ENCODE assay signal across 23 cellular contexts in genomic region chr1:86581250-86581649, GRCh38. TPM values are rescaled to one million over a fixed set of nuclear protein-coding genes. Genes with fewer than 3 reads are reported as not detected.
A peak's percentile ranks its signal among the peaks of the same experiment; 100 is the strongest.
DNase-seq lines count a peak whose midpoint lies in the region; FAIRE-seq lines count a peak whose summit lies in the region.
"Had no signal": no experiment of that assay in that cellular context is flagged by ENCODE, and none has a peak within 500 bp of the region (broad histone marks: within the 10 kb centered on the region; RNA-seq: fewer than 3 reads in every experiment).

No MANE protein-coding gene starts in this region.

- H3K4me2 ChIP-seq in mesendoderm (ENCODE audit: low read length) = no peak overlapping the region
- H3K4me2 ChIP-seq: A549 had no signal

- H3K56ac ChIP-seq in mesendoderm (ENCODE audit: low read length) = no peak overlapping the region

- H3K4ac ChIP-seq in mesendoderm (ENCODE audit: low read depth, low read length) = no peak overlapping the region

- no peaks in the 10 kb centered on the region for H3K36me3 ChIP-seq in mesendoderm (ENCODE audit: control insufficient read depth, insufficient read depth, low read length)
- no peaks in the 10 kb centered on the region for H3K36me3 ChIP-seq in small intestine (ENCODE audit: control insufficient read depth in 2 of 2, insufficient read depth in 2 of 2, low read length in 2 of 2)
- H3K36me3 ChIP-seq: BE2C; BLaER1 treated with 17β-estradiol and CSF1 and Interleukin-3, amounts not matched to agents 10 nM and 100 nM; HAP-1 had no signal

- H3K9ac ChIP-seq in mesendoderm (ENCODE audit: low read length) = no peak overlapping the region
- H3K9ac ChIP-seq: BLaER1 treated with 17β-estradiol and CSF1 and Interleukin-3, amounts not matched to agents 10 nM and 100 nM had no signal

- no peaks in the 10 kb centered on the region for H3K9me3 ChIP-seq in small intestine (ENCODE audit: control insufficient read depth, low read depth)
- H3K9me3 ChIP-seq: A549; BE2C; BLaER1 treated with 17β-estradiol and CSF1 and Interleukin-3, amounts not matched to agents 10 nM and 100 nM; HAP-1 had no signal

- H3K18ac ChIP-seq in mesendoderm (ENCODE audit: low read length) = no peak overlapping the region

- no peak overlapping the region for H2AK5ac ChIP-seq in mesendoderm (ENCODE audit: low read length)

- H3K4me3 ChIP-seq in mesendoderm (ENCODE audit: low read length) (no peak overlapping the region), small intestine (ENCODE audit: low read depth in 1 of 2, low read length in 2 of 2) (no peak overlapping the region)
- H3K4me3 ChIP-seq: A549; BLaER1 treated with 17β-estradiol and CSF1 and Interleukin-3, amounts not matched to agents 10 nM and 100 nM; HAP-1 had no signal

- peaks cover 1% of the 10 kb centered on the region for H3K27me3 ChIP-seq in mesendoderm (ENCODE audit: insufficient read depth, low read length, poor library complexity)
- H3K27me3 ChIP-seq in small intestine (ENCODE audit: control insufficient read depth in 2 of 2, insufficient read depth in 2 of 2, low read length in 2 of 2) = no peaks in the 10 kb centered on the region
- H3K27me3 ChIP-seq: BE2C; BLaER1 treated with 17β-estradiol and CSF1 and Interleukin-3, amounts not matched to agents 10 nM and 100 nM had no signal

- DNase-seq in HT-29 (ENCODE audit: low spot score) (peak; percentile 70), mesendoderm (peak; percentile 3), small intestine (peak; percentile 80), hepatic stellate cell (ENCODE audit: low spot score) (no peak), T1000 (lab: John Stamatoyannopoulos, UW) (no peak)
- no peak for DNase-seq in activated CD8-positive, alpha-beta memory T cell treated with anti-CD3 and anti-CD28 coated beads, Interleukin-2, amount 50 U/mL, for 4 hours
- DNase-seq: 8988T; ACHN; AML-193; BE2C; CD4-positive, alpha-beta memory T cell; COR-L47; DMS153; DND-41; GOT3; HFFc6 had no signal

- no peak overlapping the region for H3K23ac ChIP-seq in mesendoderm (ENCODE audit: low read length)

- H2BK5ac ChIP-seq in mesendoderm (ENCODE audit: low read length) = no peak overlapping the region

- no peak overlapping the region for H2BK15ac ChIP-seq in mesendoderm (replicated peaks; ENCODE audit: low read depth)

- peak; percentile 51 for FAIRE-seq in colon (lab: Jason Lieb, UNC)
- no peak for FAIRE-seq in small intestine (lab: Jason Lieb, UNC)
- FAIRE-seq: A549, G401.6, GM12892, H54 had no signal

- no peak overlapping the region for H3K27ac ChIP-seq in mesendoderm (ENCODE audit: low read depth, low read length)
- H3K27ac ChIP-seq in small intestine (ENCODE audit: low read depth in 1 of 2, low read length in 1 of 2) = peak overlapping the region in 1 of 2 donors; percentile 26
- H3K27ac ChIP-seq: A549; BLaER1 treated with 17β-estradiol and CSF1 and Interleukin-3, amounts not matched to agents 10 nM and 100 nM had no signal

- H4K5ac ChIP-seq in mesendoderm (ENCODE audit: low read length) = no peak overlapping the region

- H2BK120ac ChIP-seq in mesendoderm (ENCODE audit: low read depth, low read length) = no peak overlapping the region

- no peaks in the 10 kb centered on the region for H3K79me1 ChIP-seq in mesendoderm (ENCODE audit: low read length)

- no peaks in the 10 kb centered on the region for H3K79me2 ChIP-seq in mesendoderm (ENCODE audit: control insufficient read depth, insufficient read depth, low read length)

- H4K8ac ChIP-seq in mesendoderm (ENCODE audit: low read depth, low read length) = no peak overlapping the region

- H3K4me1 ChIP-seq in mesendoderm (ENCODE audit: control insufficient read depth, low read depth, low read length) = peaks cover 3% of the 10 kb centered on the region
- peaks cover 0 to 5% of the 10 kb centered on the region in 2 donors for H3K4me1 ChIP-seq in small intestine (ENCODE audit: control insufficient read depth in 2 of 2, insufficient read depth in 1 of 2, low read depth in 1 of 2, low read length in 1 of 2)
- H3K4me1 ChIP-seq: A549, BE2C, HAP-1 had no signal

- no CpG with 5 or more reads among the region's 1 CpG for WGBS in mesendoderm (ENCODE audit: extremely low coverage, insufficient coverage, low lambda C conversion rate)
- WGBS in small intestine, 3 donors = 21 to 47% (median 35%) methylated on average over 1 of the region's 1 CpG

RNA-seq across cellular contexts. Expression of gene CLCA4, which starts 34.4 kb away (rescaled TPM):
- total RNA-seq in HT-29 (2014; rRNA removed; shearing (Covaris generic)) = 0.23 and 0.36 TPM in 2 replicates
- polyA plus RNA-seq in mesendoderm (2013, experiment 1 of 2) = not detected
- polyA plus RNA-seq in mesendoderm (2013, experiment 2 of 2) = 0.01 TPM
- polyA plus RNA-seq in small intestine = 1 to 10 TPM in 1 of 3 donors, under 1 TPM in 1, not detected in 1; 0.27 to 1.2 TPM
- total RNA-seq: CD4-positive, alpha-beta memory T cell had no signal
- polyA plus RNA-seq: A549; CD4-positive, alpha-beta memory T cell had no signal

Comparison
In these comparisons a context has a peak if more than half of its experiments do, and no peak if none do; other contexts are left out.
1. DNase-seq: peak in HT-29 (single experiment), mesendoderm (single experiment) and small intestine (single experiment); none in hepatic stellate cell (single experiment), T1000 (single experiment) and activated CD8-positive, alpha-beta memory T cell treated with anti-CD3 and anti-CD28 coated beads, Interleukin-2, amount 50 U/mL, for 4 hours (single experiment).